In genomic region chr12:107317751-107318553, GRCh38 we compare ENCODE assay signal across 8 cellular contexts.
DNase-seq lines count a peak whose midpoint lies in the region; ATAC-seq and TF ChIP-seq lines count a peak whose summit lies in the region.

No MANE protein-coding gene starts in this region.

- CTCF ChIA-PET in activated naive CD4-positive, alpha-beta T cell treated with anti-CD3 and anti-CD28 coated beads, Interleukin-2, amount 10 ng/mL, durations not matched to agents 7 days and 5 days (lab: Charles Lee) = interaction anchor here (0.8 to 8.0 kb wide), 7 partner anchors 13 to 246 kb away, joined by 3 to 93 read pairs (median 3); no protein-coding TSS in a partner anchor

- H3K27ac ChIP-seq in osteoblast (ENCODE audit: low read depth, low read length) = no peak overlapping the region
- H3K27ac ChIP-seq in suprapubic skin = peak overlapping the region; percentile 80

- peak overlapping the region; percentile 88 for H3K4me3 Mint-ChIP-seq in activated naive CD4-positive, alpha-beta T cell treated with anti-CD3 and anti-CD28 coated beads, Interleukin-2, amount 10 ng/mL, durations not matched to agents 7 days and 5 days

- H4K20me1 ChIP-seq in osteoblast (ENCODE audit: insufficient read depth, low read length) = no peaks in the 10 kb centered on the region

- H3K4me3 ChIP-seq in osteoblast (ENCODE audit: insufficient read depth, low read length) = peak overlapping the region; percentile 56
- peak overlapping the region; percentile 68 for H3K4me3 ChIP-seq in suprapubic skin

- H3K4me1 ChIP-seq in osteoblast (ENCODE audit: insufficient read depth, low read length) = peaks cover 4% of the 10 kb centered on the region
- peaks cover 41% of the 10 kb centered on the region for H3K4me1 ChIP-seq in suprapubic skin

- peak overlapping the region; percentile 77 for H3K4me2 ChIP-seq in osteoblast (ENCODE audit: insufficient read depth, low read length)

- TF ChIP-seq POLR2A in suprapubic skin (IDR thresholded peaks at IDR 0.05) = no peak

- peak overlapping the region; percentile 75 for H3K27ac Mint-ChIP-seq in activated naive CD4-positive, alpha-beta T cell treated with anti-CD3 and anti-CD28 coated beads, Interleukin-2, amount 10 ng/mL, durations not matched to agents 7 days and 5 days

- peaks cover 12% of the 10 kb centered on the region for H3K36me3 Mint-ChIP-seq in activated naive CD4-positive, alpha-beta T cell treated with anti-CD3 and anti-CD28 coated beads, Interleukin-2, amount 10 ng/mL, durations not matched to agents 7 days and 5 days

- H3K9me3 ChIP-seq in osteoblast (ENCODE audit: low read depth, low read length) (no peaks in the 10 kb centered on the region), suprapubic skin (no peaks in the 10 kb centered on the region)

- peak overlapping the region; percentile 56 for H2AFZ ChIP-seq in osteoblast (ENCODE audit: low read length)

- no peaks in the 10 kb centered on the region for H3K36me3 ChIP-seq in osteoblast (ENCODE audit: insufficient read depth, low read length)
- no peaks in the 10 kb centered on the region for H3K36me3 ChIP-seq in suprapubic skin

- no peaks in the 10 kb centered on the region for H3K9me3 Mint-ChIP-seq in activated naive CD4-positive, alpha-beta T cell treated with anti-CD3 and anti-CD28 coated beads, Interleukin-2, amount 10 ng/mL, durations not matched to agents 7 days and 5 days

- TF ChIP-seq CTCF in osteoblast (IDR thresholded peaks at IDR 0.05; ENCODE audit: extremely low read depth, low read depth, low read length) (no peak), suprapubic skin (IDR thresholded peaks at IDR 0.05) (no peak)

- 4% methylated on average over 39 of the region's 58 CpGs for WGBS in suprapubic skin

- H3K79me2 ChIP-seq in osteoblast (ENCODE audit: insufficient read depth, low read length) = no peaks in the 10 kb centered on the region

- TF ChIP-seq EP300 in suprapubic skin (IDR thresholded peaks at IDR 0.05) = no peak

- in situ Hi-C loops in SK-MEL-5 (cut with HindIII; ENCODE audit: low pct_unique_long_range_greater_than_20kb, low sequenced_read_pairs) = no loop called here

- no peak for ATAC-seq in GM19324 (IDR thresholded peaks at IDR 0.05; ENCODE audit: low FRiP score, unreplicated experiment)

- H3K4me1 Mint-ChIP-seq in activated naive CD4-positive, alpha-beta T cell treated with anti-CD3 and anti-CD28 coated beads, Interleukin-2, amount 10 ng/mL, durations not matched to agents 7 days and 5 days = peaks cover 31% of the 10 kb centered on the region

- H3K27me3 ChIP-seq in osteoblast (ENCODE audit: insufficient read depth, low read length) (peaks cover 67% of the 10 kb centered on the region), suprapubic skin (peaks cover 42% of the 10 kb centered on the region)

- peak; percentile 45 for DNase-seq in DMS114 treated with DMSO at 0.1 percent for 48 hours (lab: John Stamatoyannopoulos, UW; ENCODE audit: unreplicated experiment)
- peak; percentile 6 for DNase-seq in KG1 (lab: John Stamatoyannopoulos, UW)
- peak; percentile 54 for DNase-seq in SK-MEL-5 (ENCODE audit: low read depth, low spot score)
- peak; percentile 95 for DNase-seq in activated naive CD4-positive, alpha-beta T cell treated with anti-CD3 and anti-CD28 coated beads, Interleukin-2, amount 10 ng/mL, durations not matched to agents 7 days and 5 days
- peak; percentile 93 for DNase-seq in glomerular visceral epithelial cell (ENCODE audit: extremely low spot score)
- peak; percentile 98 for DNase-seq in osteoblast (ENCODE audit: insufficient read length, low spot score, missing footprints)
- peak; percentile 73 to 88 for DNase-seq in suprapubic skin (ENCODE audit: low spot score in 2 of 2)

- H3K27me3 Mint-ChIP-seq in activated naive CD4-positive, alpha-beta T cell treated with anti-CD3 and anti-CD28 coated beads, Interleukin-2, amount 10 ng/mL, durations not matched to agents 7 days and 5 days = peaks cover 25% of the 10 kb centered on the region

Comparison
In these comparisons a context has a peak if more than half of its experiments do, and no peak if none do; other contexts are left out.
1. DNase-seq: peak in every context shown above with its lines; median percentile 98 in osteoblast; 95 in activated naive CD4-positive, alpha-beta T cell treated with anti-CD3 and anti-CD28 coated beads, Interleukin-2, amount 10 ng/mL, durations not matched to agents 7 days and 5 days; 93 in glomerular visceral epithelial cell; 80 in suprapubic skin; 54 in SK-MEL-5; 45 in DMS114 treated with DMSO at 0.1 percent for 48 hours; 6 in KG1.